In genomic region chr6:56772737-56773184, GRCh38 we compare ENCODE assay signal across 8 cellular contexts.
DNase-seq lines count a peak whose midpoint lies in the region; ATAC-seq and TF ChIP-seq lines count a peak whose summit lies in the region.

No MANE protein-coding gene starts in this region.

- H2BK15ac ChIP-seq in mesendoderm (replicated peaks; ENCODE audit: low read depth) = no peak overlapping the region

- peaks cover 8% of the 10 kb centered on the region for H3K4me1 ChIP-seq in mesendoderm (ENCODE audit: control insufficient read depth, low read depth, low read length)
- no peaks in the 10 kb centered on the region for H3K4me1 ChIP-seq in Peyer's patch

- H3K56ac ChIP-seq in mesendoderm (ENCODE audit: low read length) = no peak overlapping the region

- H3K4me2 ChIP-seq in mesendoderm (ENCODE audit: low read length) = no peak overlapping the region

- H3K27me3 ChIP-seq in mesendoderm (ENCODE audit: insufficient read depth, low read length, poor library complexity) = no peaks in the 10 kb centered on the region
- H3K27me3 ChIP-seq in Peyer's patch = no peaks in the 10 kb centered on the region

- H3K27ac ChIP-seq in caudate nucleus (ENCODE audit: low read depth, low read length) = peak overlapping the region; percentile 46
- no peak overlapping the region for H3K27ac ChIP-seq in mesendoderm (ENCODE audit: low read depth, low read length)
- H3K27ac ChIP-seq in Peyer's patch = no peak overlapping the region

- no peak overlapping the region for H3K9ac ChIP-seq in mesendoderm (ENCODE audit: low read length)

- peak overlapping the region; percentile 19 for H2AK5ac ChIP-seq in mesendoderm (ENCODE audit: low read length)

- peaks cover 2% of the 10 kb centered on the region for H3K79me1 ChIP-seq in mesendoderm (ENCODE audit: low read length)

- no peak overlapping the region for H2BK5ac ChIP-seq in mesendoderm (ENCODE audit: low read length)

- H3K36me3 ChIP-seq in mesendoderm (ENCODE audit: control insufficient read depth, insufficient read depth, low read length) (no peaks in the 10 kb centered on the region), Peyer's patch (no peaks in the 10 kb centered on the region)

- H3K79me2 ChIP-seq in mesendoderm (ENCODE audit: control insufficient read depth, insufficient read depth, low read length) = peaks cover 18% of the 10 kb centered on the region

- no peak overlapping the region for H4K8ac ChIP-seq in mesendoderm (ENCODE audit: low read depth, low read length)

- no peaks in the 10 kb centered on the region for H3K9me3 ChIP-seq in Peyer's patch

- no peak for TF ChIP-seq CTCF in Peyer's patch (IDR thresholded peaks at IDR 0.05)

- ATAC-seq in HG03520 (IDR thresholded peaks at IDR 0.05; ENCODE audit: unreplicated experiment) (peak; percentile 45), GM18907 (IDR thresholded peaks at IDR 0.05; ENCODE audit: unreplicated experiment) (no peak)

- no CpG with 5 or more reads among the region's 1 CpG for WGBS in mesendoderm (ENCODE audit: extremely low coverage, insufficient coverage, low lambda C conversion rate)

- TF ChIP-seq POLR2A in Peyer's patch (IDR thresholded peaks at IDR 0.05) = no peak

- H3K4ac ChIP-seq in mesendoderm (ENCODE audit: low read depth, low read length) = no peak overlapping the region

- H2BK120ac ChIP-seq in mesendoderm (ENCODE audit: low read depth, low read length) = no peak overlapping the region

- DNase-seq in EH (ENCODE audit: low read depth) (peak; percentile 78), caudate nucleus (lab: John Stamatoyannopoulos, UW) (peak in 4 of 61 donors; percentile 7 to 41 (median 18)), mesendoderm (peak; percentile 90), Peyer's patch (no peak), mesenteric fat pad (ENCODE audit: low spot score) (no peak), NCI-H2227 (lab: John Stamatoyannopoulos, UW; ENCODE audit: unreplicated experiment) (no peak)

- no peak overlapping the region for H3K18ac ChIP-seq in mesendoderm (ENCODE audit: low read length)

- H4K5ac ChIP-seq in mesendoderm (ENCODE audit: low read length) = no peak overlapping the region

- H3K23ac ChIP-seq in mesendoderm (ENCODE audit: low read length) = no peak overlapping the region

- no peak overlapping the region for H3K4me3 ChIP-seq in mesendoderm (ENCODE audit: low read length)
- H3K4me3 ChIP-seq in Peyer's patch = no peak overlapping the region

Comparison
In these comparisons a context has a peak if more than half of its experiments do, and no peak if none do; other contexts are left out.
1. DNase-seq: peak in EH (single experiment) and mesendoderm (single experiment); none in Peyer's patch (0 of 3), mesenteric fat pad (single experiment) and NCI-H2227 (single experiment).